ENCODE assay signal across 1 cellular context in genomic region chr18:74447404-74448152, GRCh38.
TF ChIP-seq lines count a peak whose summit lies in the region.

No MANE protein-coding gene starts in this region.

TF ChIP-seq in HepG2, 621 proteins besides CTCF, POLR2A, EP300 and RAD21:
- TF ChIP-seq, protein P1, sequence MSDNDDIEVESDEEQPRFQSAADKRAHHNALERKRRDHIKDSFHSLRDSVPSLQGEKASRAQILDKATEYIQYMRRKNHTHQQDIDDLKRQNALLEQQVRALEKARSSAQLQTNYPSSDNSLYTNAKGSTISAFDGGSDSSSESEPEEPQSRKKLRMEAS (IDR thresholded peaks at IDR 0.05): no peak
- TF ChIP-seq ZNF747 (CRISPR knock-in tag; IDR thresholded peaks at IDR 0.05; ENCODE audit: borderline replicate concordance) (no peak), NR0B2 (CRISPR knock-in tag; IDR thresholded peaks at IDR 0.05) (no peak), ZNF256 (CRISPR knock-in tag; conservative IDR thresholded peaks at IDR 0.05) (no peak), TP53 (CRISPR knock-in tag; conservative IDR thresholded peaks at IDR 0.05) (no peak), KLF6 (CRISPR knock-in tag; IDR thresholded peaks at IDR 0.05) (no peak), ZSCAN5A (CRISPR knock-in tag; IDR thresholded peaks at IDR 0.05; ENCODE audit: borderline replicate concordance) (no peak), ZNF614 (CRISPR knock-in tag; IDR thresholded peaks at IDR 0.05; ENCODE audit: borderline replicate concordance) (no peak), NFIB (CRISPR knock-in tag; IDR thresholded peaks at IDR 0.05; ENCODE audit: borderline replicate concordance) (no peak), RBM22 (optimal IDR thresholded peaks at IDR 0.05; ENCODE audit: low read length) (no peak), RXRA (CRISPR knock-in tag; IDR thresholded peaks at IDR 0.05) (no peak), ZSCAN20 (CRISPR knock-in tag; IDR thresholded peaks at IDR 0.05; ENCODE audit: borderline replicate concordance) (no peak), ZSCAN12 (CRISPR knock-in tag; IDR thresholded peaks at IDR 0.05) (no peak)
TF ChIP-seq in HepG2: peak in this region for 0.
